Comparison of ENCODE assay signal across 1 cellular context in the genomic region with DNA sequence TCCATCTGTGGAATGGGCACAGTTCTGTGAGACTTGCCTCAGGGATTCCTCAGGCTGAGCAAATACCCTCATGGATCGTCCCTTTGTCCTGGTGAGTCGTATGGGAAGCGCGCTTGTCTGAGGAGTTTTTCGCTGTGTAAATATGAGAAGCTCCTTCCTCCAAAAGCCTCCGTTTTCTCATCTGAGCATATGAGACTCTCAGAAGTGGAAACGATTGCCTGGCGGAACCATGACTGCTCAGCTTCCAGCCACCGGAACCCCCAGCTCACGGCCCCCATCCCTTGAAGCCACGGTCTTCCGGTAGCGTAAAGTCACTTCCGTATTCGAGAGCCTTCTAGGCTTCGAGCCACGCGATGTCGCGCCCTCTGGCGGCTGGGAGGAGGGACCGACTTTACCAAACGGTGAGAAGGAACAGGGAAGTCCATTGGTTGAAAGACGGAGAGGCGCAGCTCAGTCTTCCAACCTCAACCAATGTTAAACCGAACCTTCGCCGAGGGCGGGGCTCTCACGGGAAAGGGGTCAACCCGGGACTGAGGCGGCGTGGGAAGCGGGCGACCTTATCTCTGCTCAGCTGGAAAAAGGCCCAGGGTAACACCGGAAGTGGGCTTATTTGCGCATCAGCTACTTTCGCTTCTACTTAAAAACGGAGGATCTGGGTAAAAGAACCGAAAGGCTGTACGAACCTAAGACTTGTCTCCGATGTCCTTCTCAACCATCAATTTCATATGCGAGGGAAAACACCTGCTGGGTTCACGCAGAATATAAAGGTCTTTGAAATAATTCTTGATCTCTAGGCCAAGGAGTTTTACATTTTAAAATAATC.
TF ChIP-seq lines count a peak whose summit lies in the region.

No MANE protein-coding gene starts in this region.

TF ChIP-seq in HEK293, 187 proteins besides CTCF, POLR2A, EP300 and RAD21 (continued from another document and continues in another):
- TF ChIP-seq, protein P1, sequence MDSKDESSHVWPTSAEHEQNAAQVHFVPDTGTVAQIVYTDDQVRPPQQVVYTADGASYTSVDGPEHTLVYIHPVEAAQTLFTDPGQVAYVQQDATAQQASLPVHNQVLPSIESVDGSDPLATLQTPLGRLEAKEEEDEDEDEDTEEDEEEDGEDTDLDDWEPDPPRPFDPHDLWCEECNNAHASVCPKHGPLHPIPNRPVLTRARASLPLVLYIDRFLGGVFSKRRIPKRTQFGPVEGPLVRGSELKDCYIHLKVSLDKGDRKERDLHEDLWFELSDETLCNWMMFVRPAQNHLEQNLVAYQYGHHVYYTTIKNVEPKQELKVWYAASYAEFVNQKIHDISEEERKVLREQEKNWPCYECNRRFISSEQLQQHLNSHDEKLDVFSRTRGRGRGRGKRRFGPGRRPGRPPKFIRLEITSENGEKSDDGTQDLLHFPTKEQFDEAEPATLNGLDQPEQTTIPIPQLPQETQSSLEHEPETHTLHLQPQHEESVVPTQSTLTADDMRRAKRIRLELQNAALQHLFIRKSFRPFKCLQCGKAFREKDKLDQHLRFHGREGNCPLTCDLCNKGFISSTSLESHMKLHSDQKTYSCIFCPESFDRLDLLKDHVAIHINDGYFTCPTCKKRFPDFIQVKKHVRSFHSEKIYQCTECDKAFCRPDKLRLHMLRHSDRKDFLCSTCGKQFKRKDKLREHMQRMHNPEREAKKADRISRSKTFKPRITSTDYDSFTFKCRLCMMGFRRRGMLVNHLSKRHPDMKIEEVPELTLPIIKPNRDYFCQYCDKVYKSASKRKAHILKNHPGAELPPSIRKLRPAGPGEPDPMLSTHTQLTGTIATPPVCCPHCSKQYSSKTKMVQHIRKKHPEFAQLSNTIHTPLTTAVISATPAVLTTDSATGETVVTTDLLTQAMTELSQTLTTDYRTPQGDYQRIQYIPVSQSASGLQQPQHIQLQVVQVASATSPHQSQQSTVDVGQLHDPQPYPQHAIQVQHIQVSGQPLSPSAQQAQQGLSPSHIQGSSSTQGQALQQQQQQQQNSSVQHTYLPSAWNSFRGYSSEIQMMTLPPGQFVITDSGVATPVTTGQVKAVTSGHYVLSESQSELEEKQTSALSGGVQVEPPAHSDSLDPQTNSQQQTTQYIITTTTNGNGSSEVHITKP (tag by site-specific recombination; IDR thresholded peaks at IDR 0.05): peak; percentile 81
- TF ChIP-seq, protein P2, sequence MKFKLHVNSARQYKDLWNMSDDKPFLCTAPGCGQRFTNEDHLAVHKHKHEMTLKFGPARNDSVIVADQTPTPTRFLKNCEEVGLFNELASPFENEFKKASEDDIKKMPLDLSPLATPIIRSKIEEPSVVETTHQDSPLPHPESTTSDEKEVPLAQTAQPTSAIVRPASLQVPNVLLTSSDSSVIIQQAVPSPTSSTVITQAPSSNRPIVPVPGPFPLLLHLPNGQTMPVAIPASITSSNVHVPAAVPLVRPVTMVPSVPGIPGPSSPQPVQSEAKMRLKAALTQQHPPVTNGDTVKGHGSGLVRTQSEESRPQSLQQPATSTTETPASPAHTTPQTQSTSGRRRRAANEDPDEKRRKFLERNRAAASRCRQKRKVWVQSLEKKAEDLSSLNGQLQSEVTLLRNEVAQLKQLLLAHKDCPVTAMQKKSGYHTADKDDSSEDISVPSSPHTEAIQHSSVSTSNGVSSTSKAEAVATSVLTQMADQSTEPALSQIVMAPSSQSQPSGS (tag by site-specific recombination; IDR thresholded peaks at IDR 0.05; ENCODE audit: low read depth): no peak
- peak; percentile 91 for TF ChIP-seq ZXDB (tag by site-specific recombination; IDR thresholded peaks at IDR 0.05)
- TF ChIP-seq ZNF658 (tag by site-specific recombination; IDR thresholded peaks at IDR 0.05): no peak
- TF ChIP-seq ZNF214 (tag by site-specific recombination; IDR thresholded peaks at IDR 0.05; ENCODE audit: borderline replicate concordance): no peak
- TF ChIP-seq ZNF274 (IDR thresholded peaks at IDR 0.05; ENCODE audit: low read length): no peak
- TF ChIP-seq ZNF274 (tag by site-specific recombination; IDR thresholded peaks at IDR 0.05; ENCODE audit: borderline replicate concordance): no peak
- no peak for TF ChIP-seq ZBTB1 (tag by site-specific recombination; IDR thresholded peaks at IDR 0.05)
- no peak; the same call in 1 of the 2 replicates for TF ChIP-seq ZNF843 (tag by site-specific recombination; IDR thresholded peaks at IDR 0.05)
- peak; percentile 76 for TF ChIP-seq ZFHX2 (tag by site-specific recombination; conservative IDR thresholded peaks at IDR 0.05)
- peak; percentile 66; the same call in 1 of the 2 replicates for TF ChIP-seq KLF10 (tag by site-specific recombination; IDR thresholded peaks at IDR 0.05)
- TF ChIP-seq ZNF548 (tag by site-specific recombination; IDR thresholded peaks at IDR 0.05): peak; percentile 66
- TF ChIP-seq, protein P3, sequence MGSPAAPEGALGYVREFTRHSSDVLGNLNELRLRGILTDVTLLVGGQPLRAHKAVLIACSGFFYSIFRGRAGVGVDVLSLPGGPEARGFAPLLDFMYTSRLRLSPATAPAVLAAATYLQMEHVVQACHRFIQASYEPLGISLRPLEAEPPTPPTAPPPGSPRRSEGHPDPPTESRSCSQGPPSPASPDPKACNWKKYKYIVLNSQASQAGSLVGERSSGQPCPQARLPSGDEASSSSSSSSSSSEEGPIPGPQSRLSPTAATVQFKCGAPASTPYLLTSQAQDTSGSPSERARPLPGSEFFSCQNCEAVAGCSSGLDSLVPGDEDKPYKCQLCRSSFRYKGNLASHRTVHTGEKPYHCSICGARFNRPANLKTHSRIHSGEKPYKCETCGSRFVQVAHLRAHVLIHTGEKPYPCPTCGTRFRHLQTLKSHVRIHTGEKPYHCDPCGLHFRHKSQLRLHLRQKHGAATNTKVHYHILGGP (tag by site-specific recombination; IDR thresholded peaks at IDR 0.05): peak; percentile 95
- TF ChIP-seq ZNF501 (tag by site-specific recombination; IDR thresholded peaks at IDR 0.05): peak; percentile 81; the same call in 1 of the 2 replicates
- TF ChIP-seq, protein P4, sequence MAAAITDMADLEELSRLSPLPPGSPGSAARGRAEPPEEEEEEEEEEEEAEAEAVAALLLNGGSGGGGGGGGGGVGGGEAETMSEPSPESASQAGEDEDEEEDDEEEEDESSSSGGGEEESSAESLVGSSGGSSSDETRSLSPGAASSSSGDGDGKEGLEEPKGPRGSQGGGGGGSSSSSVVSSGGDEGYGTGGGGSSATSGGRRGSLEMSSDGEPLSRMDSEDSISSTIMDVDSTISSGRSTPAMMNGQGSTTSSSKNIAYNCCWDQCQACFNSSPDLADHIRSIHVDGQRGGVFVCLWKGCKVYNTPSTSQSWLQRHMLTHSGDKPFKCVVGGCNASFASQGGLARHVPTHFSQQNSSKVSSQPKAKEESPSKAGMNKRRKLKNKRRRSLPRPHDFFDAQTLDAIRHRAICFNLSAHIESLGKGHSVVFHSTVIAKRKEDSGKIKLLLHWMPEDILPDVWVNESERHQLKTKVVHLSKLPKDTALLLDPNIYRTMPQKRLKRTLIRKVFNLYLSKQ (tag by site-specific recombination; IDR thresholded peaks at IDR 0.05; ENCODE audit: borderline replicate concordance): no peak
- no peak for TF ChIP-seq GLIS2 (tag by site-specific recombination; IDR thresholded peaks at IDR 0.05)
- no peak for TF ChIP-seq ZNF37A (tag by site-specific recombination; IDR thresholded peaks at IDR 0.05)
- TF ChIP-seq ZNF155 (tag by site-specific recombination; IDR thresholded peaks at IDR 0.05): no peak
- no peak for TF ChIP-seq ZNF174 (tag by site-specific recombination; IDR thresholded peaks at IDR 0.05)
- no peak for TF ChIP-seq ZNF777 (tag by site-specific recombination; IDR thresholded peaks at IDR 0.05; ENCODE audit: borderline replicate concordance)
- TF ChIP-seq TCF7L2 (IDR thresholded peaks at IDR 0.05; ENCODE audit: borderline replicate concordance, low read depth, low read length): no peak
- no peak for TF ChIP-seq ZNF112 (tag by site-specific recombination; IDR thresholded peaks at IDR 0.05)
- TF ChIP-seq, protein P5, sequence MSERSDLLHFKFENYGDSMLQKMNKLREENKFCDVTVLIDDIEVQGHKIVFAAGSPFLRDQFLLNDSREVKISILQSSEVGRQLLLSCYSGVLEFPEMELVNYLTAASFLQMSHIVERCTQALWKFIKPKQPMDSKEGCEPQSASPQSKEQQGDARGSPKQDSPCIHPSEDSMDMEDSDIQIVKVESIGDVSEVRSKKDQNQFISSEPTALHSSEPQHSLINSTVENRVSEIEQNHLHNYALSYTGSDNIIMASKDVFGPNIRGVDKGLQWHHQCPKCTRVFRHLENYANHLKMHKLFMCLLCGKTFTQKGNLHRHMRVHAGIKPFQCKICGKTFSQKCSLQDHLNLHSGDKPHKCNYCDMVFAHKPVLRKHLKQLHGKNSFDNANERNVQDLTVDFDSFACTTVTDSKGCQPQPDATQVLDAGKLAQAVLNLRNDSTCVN (tag by site-specific recombination; optimal IDR thresholded peaks at IDR 0.05): peak; percentile 12
- no peak for TF ChIP-seq OSR2 (tag by site-specific recombination; IDR thresholded peaks at IDR 0.05)
- TF ChIP-seq ZNF585B (tag by site-specific recombination; IDR thresholded peaks at IDR 0.05): no peak
- no peak for TF ChIP-seq ZFP3 (tag by site-specific recombination; IDR thresholded peaks at IDR 0.05; ENCODE audit: low read depth)
- TF ChIP-seq ZNF544 (tag by site-specific recombination; IDR thresholded peaks at IDR 0.05): no peak
- peak; percentile 78; the same call in 1 of the 2 replicates for TF ChIP-seq ZBTB20 (tag by site-specific recombination; IDR thresholded peaks at IDR 0.05)
- TF ChIP-seq, protein P6, sequence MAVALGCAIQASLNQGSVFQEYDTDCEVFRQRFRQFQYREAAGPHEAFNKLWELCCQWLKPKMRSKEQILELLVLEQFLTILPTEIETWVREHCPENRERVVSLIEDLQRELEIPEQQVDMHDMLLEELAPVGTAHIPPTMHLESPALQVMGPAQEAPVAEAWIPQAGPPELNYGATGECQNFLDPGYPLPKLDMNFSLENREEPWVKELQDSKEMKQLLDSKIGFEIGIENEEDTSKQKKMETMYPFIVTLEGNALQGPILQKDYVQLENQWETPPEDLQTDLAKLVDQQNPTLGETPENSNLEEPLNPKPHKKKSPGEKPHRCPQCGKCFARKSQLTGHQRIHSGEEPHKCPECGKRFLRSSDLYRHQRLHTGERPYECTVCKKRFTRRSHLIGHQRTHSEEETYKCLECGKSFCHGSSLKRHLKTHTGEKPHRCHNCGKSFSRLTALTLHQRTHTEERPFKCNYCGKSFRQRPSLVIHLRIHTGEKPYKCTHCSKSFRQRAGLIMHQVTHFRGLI (tag by site-specific recombination; IDR thresholded peaks at IDR 0.05): no peak
- TF ChIP-seq, protein P7, sequence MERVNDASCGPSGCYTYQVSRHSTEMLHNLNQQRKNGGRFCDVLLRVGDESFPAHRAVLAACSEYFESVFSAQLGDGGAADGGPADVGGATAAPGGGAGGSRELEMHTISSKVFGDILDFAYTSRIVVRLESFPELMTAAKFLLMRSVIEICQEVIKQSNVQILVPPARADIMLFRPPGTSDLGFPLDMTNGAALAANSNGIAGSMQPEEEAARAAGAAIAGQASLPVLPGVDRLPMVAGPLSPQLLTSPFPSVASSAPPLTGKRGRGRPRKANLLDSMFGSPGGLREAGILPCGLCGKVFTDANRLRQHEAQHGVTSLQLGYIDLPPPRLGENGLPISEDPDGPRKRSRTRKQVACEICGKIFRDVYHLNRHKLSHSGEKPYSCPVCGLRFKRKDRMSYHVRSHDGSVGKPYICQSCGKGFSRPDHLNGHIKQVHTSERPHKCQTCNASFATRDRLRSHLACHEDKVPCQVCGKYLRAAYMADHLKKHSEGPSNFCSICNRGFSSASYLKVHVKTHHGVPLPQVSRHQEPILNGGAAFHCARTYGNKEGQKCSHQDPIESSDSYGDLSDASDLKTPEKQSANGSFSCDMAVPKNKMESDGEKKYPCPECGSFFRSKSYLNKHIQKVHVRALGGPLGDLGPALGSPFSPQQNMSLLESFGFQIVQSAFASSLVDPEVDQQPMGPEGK (tag by site-specific recombination; IDR thresholded peaks at IDR 0.05): peak; percentile 99
- peak; percentile 46; the same call in 1 of the 2 replicates for TF ChIP-seq ZNF24 (tag by site-specific recombination; IDR thresholded peaks at IDR 0.05)
- peak; percentile 93 for TF ChIP-seq ZBTB48 (tag by site-specific recombination; IDR thresholded peaks at IDR 0.05)
- TF ChIP-seq ZNF292 (tag by site-specific recombination; IDR thresholded peaks at IDR 0.05; ENCODE audit: borderline replicate concordance, low read depth): no peak
- TF ChIP-seq GLIS1 (tag by site-specific recombination; IDR thresholded peaks at IDR 0.05): peak; percentile 31; the same call in 1 of the 2 replicates
- TF ChIP-seq ZNF394 (tag by site-specific recombination; IDR thresholded peaks at IDR 0.05; ENCODE audit: borderline replicate concordance): peak; percentile 80
- TF ChIP-seq ZNF830 (tag by site-specific recombination; IDR thresholded peaks at IDR 0.05; ENCODE audit: low read depth): no peak
- peak; percentile 42; the same call in 1 of the 2 replicates for TF ChIP-seq ZNF324 (tag by site-specific recombination; IDR thresholded peaks at IDR 0.05)
- TF ChIP-seq, protein P8, sequence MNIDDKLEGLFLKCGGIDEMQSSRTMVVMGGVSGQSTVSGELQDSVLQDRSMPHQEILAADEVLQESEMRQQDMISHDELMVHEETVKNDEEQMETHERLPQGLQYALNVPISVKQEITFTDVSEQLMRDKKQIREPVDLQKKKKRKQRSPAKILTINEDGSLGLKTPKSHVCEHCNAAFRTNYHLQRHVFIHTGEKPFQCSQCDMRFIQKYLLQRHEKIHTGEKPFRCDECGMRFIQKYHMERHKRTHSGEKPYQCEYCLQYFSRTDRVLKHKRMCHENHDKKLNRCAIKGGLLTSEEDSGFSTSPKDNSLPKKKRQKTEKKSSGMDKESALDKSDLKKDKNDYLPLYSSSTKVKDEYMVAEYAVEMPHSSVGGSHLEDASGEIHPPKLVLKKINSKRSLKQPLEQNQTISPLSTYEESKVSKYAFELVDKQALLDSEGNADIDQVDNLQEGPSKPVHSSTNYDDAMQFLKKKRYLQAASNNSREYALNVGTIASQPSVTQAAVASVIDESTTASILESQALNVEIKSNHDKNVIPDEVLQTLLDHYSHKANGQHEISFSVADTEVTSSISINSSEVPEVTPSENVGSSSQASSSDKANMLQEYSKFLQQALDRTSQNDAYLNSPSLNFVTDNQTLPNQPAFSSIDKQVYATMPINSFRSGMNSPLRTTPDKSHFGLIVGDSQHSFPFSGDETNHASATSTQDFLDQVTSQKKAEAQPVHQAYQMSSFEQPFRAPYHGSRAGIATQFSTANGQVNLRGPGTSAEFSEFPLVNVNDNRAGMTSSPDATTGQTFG (tag by site-specific recombination; IDR thresholded peaks at IDR 0.05; ENCODE audit: borderline replicate concordance): no peak
- TF ChIP-seq, protein P9, sequence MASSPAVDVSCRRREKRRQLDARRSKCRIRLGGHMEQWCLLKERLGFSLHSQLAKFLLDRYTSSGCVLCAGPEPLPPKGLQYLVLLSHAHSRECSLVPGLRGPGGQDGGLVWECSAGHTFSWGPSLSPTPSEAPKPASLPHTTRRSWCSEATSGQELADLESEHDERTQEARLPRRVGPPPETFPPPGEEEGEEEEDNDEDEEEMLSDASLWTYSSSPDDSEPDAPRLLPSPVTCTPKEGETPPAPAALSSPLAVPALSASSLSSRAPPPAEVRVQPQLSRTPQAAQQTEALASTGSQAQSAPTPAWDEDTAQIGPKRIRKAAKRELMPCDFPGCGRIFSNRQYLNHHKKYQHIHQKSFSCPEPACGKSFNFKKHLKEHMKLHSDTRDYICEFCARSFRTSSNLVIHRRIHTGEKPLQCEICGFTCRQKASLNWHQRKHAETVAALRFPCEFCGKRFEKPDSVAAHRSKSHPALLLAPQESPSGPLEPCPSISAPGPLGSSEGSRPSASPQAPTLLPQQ (tag by site-specific recombination; IDR thresholded peaks at IDR 0.05): peak; percentile 66
